9 cellular contexts compared by ENCODE assay signal in the genomic region with DNA sequence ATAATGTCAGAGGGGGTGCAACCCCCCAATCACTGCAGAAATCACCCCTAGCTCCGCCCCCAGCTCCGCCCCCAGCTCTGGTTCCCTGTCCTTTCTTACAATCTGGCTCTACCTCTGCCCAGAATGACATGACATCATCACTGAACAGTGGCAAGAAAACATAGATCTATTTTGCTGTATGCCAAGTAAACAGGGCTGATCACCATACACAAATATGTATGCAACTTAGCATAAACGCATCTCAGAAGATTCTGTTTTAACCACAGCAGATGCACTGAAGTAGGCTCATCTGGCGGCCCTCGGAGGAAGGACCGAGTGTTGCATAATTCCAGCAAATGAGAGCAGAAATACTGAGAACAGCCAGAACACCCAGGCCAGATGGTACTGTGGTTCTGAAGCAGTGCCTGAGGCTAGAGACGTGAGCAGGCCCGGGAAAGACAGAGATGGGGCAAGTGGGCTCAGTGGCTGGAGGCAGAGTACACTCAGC.
DNase-seq lines count a peak whose midpoint lies in the region; ATAC-seq, FAIRE-seq and TF ChIP-seq lines count a peak whose summit lies in the region.
"Had no signal": no experiment of that assay in that cellular context is flagged by ENCODE, and none has a peak within 500 bp of the region (broad histone marks: within the 10 kb centered on the region; RNA-seq: fewer than 3 reads in every experiment).

No MANE protein-coding gene starts in this region.

- ATAC-seq in HepG2 = no peak

- H3K9me3 ChIP-seq in HepG2 (ENCODE audit: low read length) = no peaks in the 10 kb centered on the region

- H3K27me3 ChIP-seq in HepG2 (ENCODE audit: control insufficient read depth in 1 of 2, insufficient read depth in 2 of 2, low read length in 2 of 2) = no peaks in the 10 kb centered on the region

- BruUV-seq in HepG2 (replicated peaks; lab: Mats Ljungman, UMichigan) = no TSS peak

- H3K27ac ChIP-seq in HepG2 (ENCODE audit: extremely low read length, insufficient read depth, low read length) = no peak overlapping the region
- H3K27ac ChIP-seq: KMS-11 had no signal

- POLR2A ChIA-PET in GM10248 (lab: Yijun Ruan, JAX) (no interaction called here), HepG2 (lab: Yijun Ruan, JAX) (no interaction called here)

- H2AFZ ChIP-seq in HepG2 (ENCODE audit: low read length) = no peak overlapping the region

- no peak overlapping the region for H3K4me2 ChIP-seq in HepG2 (ENCODE audit: low read depth, low read length)
- H3K4me2 ChIP-seq: KMS-11 had no signal

- H3K36me3 ChIP-seq in HepG2 (replicated peaks in 1 of 2; ENCODE audit: control insufficient read depth in 1 of 2, insufficient read depth in 2 of 2, low read length in 2 of 2) = peaks cover 0 to 20% of the 10 kb centered on the region in 2 experiments; a peak in 3 of 5 replicates

- DNase-seq in GM10248 (ENCODE audit: extremely low spot score) = peak; percentile 24
- peak; percentile 40 for DNase-seq in NCI-H69 (lab: John Stamatoyannopoulos, UW)
- peak in 37 of 58 donors; percentile 14 to 73 (median 35) for DNase-seq in anterior cingulate cortex (lab: John Stamatoyannopoulos, UW)
- no peak for DNase-seq in HepG2 (ENCODE audit: low spot score)
- no peak for DNase-seq in DMS53 (lab: John Stamatoyannopoulos, UW)
- no peak for DNase-seq in H54 (ENCODE audit: insufficient read length, low spot score)
- no peak for DNase-seq in NCI-H1105 (lab: John Stamatoyannopoulos, UW)
- no peak for DNase-seq in NCI-H187 (lab: John Stamatoyannopoulos, UW)

- H4K20me1 ChIP-seq in HepG2 (ENCODE audit: insufficient read depth, low read length) = peaks cover 35% of the 10 kb centered on the region; the same call in 1 of the 2 replicates

- 98% methylated on average over 8 of the region's 8 CpGs for WGBS in HepG2 (ENCODE audit: low lambda C conversion rate)

- intact Hi-C loops in HepG2 (cut with micrococcal nuclease; ENCODE audit: unreplicated experiment) = no loop called here

- CTCF ChIA-PET in GM10248 (lab: Yijun Ruan, JAX) (interaction anchor here (1.0 to 5.9 kb wide), 7 partner anchors 8 to 130 kb away, joined by 3 to 38 read pairs (median 6); no protein-coding TSS in a partner anchor), HepG2 (lab: Yijun Ruan, JAX; ENCODE audit: low intra/inter-chr PET ratio, low total read pairs) (no interaction called here)

- no peak overlapping the region for H3K4me3 ChIP-seq in HepG2 (replicated peaks in 1 of 3; ENCODE audit: insufficient read depth in 1 of 3, low read depth in 2 of 3, low read length in 3 of 3)

- H3K79me2 ChIP-seq in HepG2 (ENCODE audit: insufficient read depth, low read length) = peaks cover 28% of the 10 kb centered on the region

- TF ChIP-seq CTCF in GM10248 (IDR thresholded peaks at IDR 0.05; ENCODE audit: control extremely low read depth, extremely low read depth, low read depth, missing control alignments) (no peak), HepG2 (CRISPR knock-in tag; IDR thresholded peaks at IDR 0.05) (no peak)

- no peak for FAIRE-seq in HepG2 (lab: Jason Lieb, UNC)
- no peak for FAIRE-seq in H54 (lab: Jason Lieb, UNC)

- H3K9ac ChIP-seq in HepG2 (ENCODE audit: insufficient read depth, low read depth, low read length) = no peak overlapping the region
- H3K9ac ChIP-seq: KMS-11 had no signal

- no peaks in the 10 kb centered on the region for H3K4me1 ChIP-seq in HepG2 (ENCODE audit: insufficient read depth, low read length)

- no peak for TF ChIP-seq EP300 in HepG2 (IDR thresholded peaks at IDR 0.05; ENCODE audit: low read depth in 2 of 2, low read length in 2 of 2)
- TF ChIP-seq EP300 in HepG2 (CRISPR knock-in tag; IDR thresholded peaks at IDR 0.05; ENCODE audit: borderline replicate concordance) = no peak

- TF ChIP-seq POLR2A in HepG2 (IDR thresholded peaks at IDR 0.05; ENCODE audit: insufficient read depth in 1 of 2, low read depth in 2 of 2, low read length in 2 of 2) (no peak), H54 (IDR thresholded peaks at IDR 0.05; ENCODE audit: low read depth, low read length) (no peak)

- in situ Hi-C loops in HepG2 (cut with HindIII; ENCODE audit: extremely low pct_ligation_motif_present, low pct_unique_long_range_greater_than_20kb) = no loop called here

- no peak for TF ChIP-seq RAD21 in HepG2 (CRISPR knock-in tag; IDR thresholded peaks at IDR 0.05)

TF ChIP-seq in HepG2, 621 proteins besides CTCF, POLR2A, EP300 and RAD21:
- TF ChIP-seq ATF7 (IDR thresholded peaks at IDR 0.05) = 0 out of 2 replicates have a peak, but pooled peaks have one; percentile 54
- no peak for TF ChIP-seq ATF7 (CRISPR knock-in tag; IDR thresholded peaks at IDR 0.05)
- TF ChIP-seq, protein P1, sequence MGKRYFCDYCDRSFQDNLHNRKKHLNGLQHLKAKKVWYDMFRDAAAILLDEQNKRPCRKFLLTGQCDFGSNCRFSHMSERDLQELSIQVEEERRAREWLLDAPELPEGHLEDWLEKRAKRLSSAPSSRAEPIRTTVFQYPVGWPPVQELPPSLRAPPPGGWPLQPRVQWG (CRISPR knock-in tag; IDR thresholded peaks at IDR 0.05; ENCODE audit: borderline replicate concordance, low read depth) = no peak
- TF ChIP-seq ELF4 (CRISPR knock-in tag; IDR thresholded peaks at IDR 0.05; ENCODE audit: borderline replicate concordance) = no peak

Comparison
In these comparisons a context has a peak if more than half of its experiments do, and no peak if none do; other contexts are left out.
1. DNase-seq: peak in GM10248 (single experiment), NCI-H69 (single experiment) and anterior cingulate cortex (37 of 58); none in HepG2 (single experiment), DMS53 (single experiment), H54 (single experiment), NCI-H1105 (single experiment) and NCI-H187 (0 of 2).